21 cellular contexts compared by ENCODE assay signal in the genomic region with DNA sequence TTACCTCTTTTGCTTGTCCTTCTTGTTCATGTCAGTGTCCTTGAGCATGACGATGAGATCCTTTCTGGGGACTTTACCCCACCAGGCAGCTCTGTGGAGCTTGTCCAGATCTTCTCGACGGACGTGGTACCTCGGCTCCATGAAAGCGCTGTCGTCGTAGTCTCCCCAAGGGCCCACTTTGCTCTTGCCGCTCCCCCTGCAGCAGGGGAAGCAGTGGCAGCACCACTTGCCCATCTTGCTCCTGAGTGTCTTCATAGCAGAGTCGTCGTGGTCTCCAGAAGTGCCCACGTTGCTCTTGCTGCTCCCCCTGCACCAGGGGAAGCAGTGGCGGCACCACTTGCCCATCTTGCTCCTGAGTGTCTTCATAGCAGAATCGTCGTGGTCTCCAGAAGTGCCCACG. TPM values are rescaled to one million over a fixed set of nuclear protein-coding genes. Genes with fewer than 3 reads are reported as not detected.
DNase-seq lines count a peak whose midpoint lies in the region; ATAC-seq, FAIRE-seq and TF ChIP-seq lines count a peak whose summit lies in the region.
"Not testable (repeated sequence)": the region's sequence is repeated elsewhere in the genome, so short reads cannot be mapped to it uniquely, and the experiment has no call there.
"Had no signal": no experiment of that assay in that cellular context is flagged by ENCODE, and none has a peak within 500 bp of the region (broad histone marks: within the 10 kb centered on the region; RNA-seq: fewer than 3 reads in every experiment).

No MANE protein-coding gene starts in this region.

- H3K4me1 Mint-ChIP-seq in chondrocyte (ENCODE audit: low read depth), result not testable (repeated sequence)

- H3K4me1 ChIP-seq in kidney (ENCODE audit: control insufficient read depth in 1 of 2, insufficient read depth in 1 of 2, low read depth in 1 of 2, low read length in 2 of 2); prostate gland (replicated peaks); spleen; upper lobe of right lung: not testable (repeated sequence)

- TF ChIP-seq CTCF in chondrocyte (IDR thresholded peaks at IDR 0.05); kidney (IDR thresholded peaks at IDR 0.05; ENCODE audit: borderline replicate concordance, extremely low read depth, insufficient read depth); prostate gland (IDR thresholded peaks at IDR 0.05); spleen (IDR thresholded peaks at IDR 0.05 in 8 of 11, conservative IDR thresholded peaks at IDR 0.05 in 3 of 11); upper lobe of right lung (IDR thresholded peaks at IDR 0.05): not testable (repeated sequence)

- ATAC-seq in upper lobe of right lung, result not testable (repeated sequence)

- not testable (repeated sequence) for TF ChIP-seq POLR2A in prostate gland (IDR thresholded peaks at IDR 0.05); spleen (IDR thresholded peaks at IDR 0.05)

- H3K4me3 ChIP-seq in kidney (ENCODE audit: low read length in 2 of 2); prostate gland; spleen; upper lobe of right lung: not testable (repeated sequence)

- not testable (repeated sequence) for H3K4me3 Mint-ChIP-seq in chondrocyte (ENCODE audit: unreplicated experiment)

- not testable (repeated sequence) for H3K36me3 ChIP-seq in kidney (ENCODE audit: control insufficient read depth in 1 of 2, insufficient read depth in 2 of 2, low read length in 2 of 2); prostate gland; spleen; upper lobe of right lung

- H3K27me3 Mint-ChIP-seq in chondrocyte (ENCODE audit: low read depth), result not testable (repeated sequence)

- intact Hi-C loops in kidney (cut with DNase I); posterior vena cava (cut with DNase I); prostate gland (cut with DNase I); spleen (cut with DNase I; ENCODE audit: low total_unique reads); upper lobe of right lung (cut with DNase I): not testable (repeated sequence)

- not testable (repeated sequence) for H3K27me3 ChIP-seq in prostate gland (replicated peaks; ENCODE audit: insufficient read depth); spleen (replicated peaks in 1 of 7); upper lobe of right lung

- H3K9me3 ChIP-seq in kidney (ENCODE audit: control insufficient read depth in 1 of 2, low read length in 2 of 2); prostate gland; upper lobe of right lung: not testable (repeated sequence)
- peaks cover 0 to 12% (median 0%) of the 10 kb centered on the region in 8 donors for H3K9me3 ChIP-seq in spleen

- H3K9ac ChIP-seq in kidney (ENCODE audit: low read length in 2 of 2), result not testable (repeated sequence)

- H3K9me3 Mint-ChIP-seq in chondrocyte (ENCODE audit: low read depth), result not testable (repeated sequence)

- 85% methylated on average over 7 of the region's 16 CpGs for WGBS in prostate gland
- WGBS in spleen, 5 donors, result 81 to 84% (median 83%) methylated on average over 7 of the region's 16 CpGs; no CpG with 5 or more reads in 2 of the 5 donors

- not testable (repeated sequence) for H3K27ac Mint-ChIP-seq in chondrocyte (ENCODE audit: unreplicated experiment)

- DNase-seq in activated gamma-delta T cell treated with Interleukin-2 at 50 U/mL for 16 hours, result peak; percentile 3
- peak; percentile 44 for DNase-seq in chondrocyte (ENCODE audit: low spot score)
- peak; percentile 12 for DNase-seq in kidney
- peak; percentile 78 for DNase-seq in posterior vena cava (ENCODE audit: low spot score)
- peak; percentile 3 for DNase-seq in prostate gland (ENCODE audit: low spot score)
- DNase-seq in spleen, result peak; percentile 65
- peak; percentile 32 for DNase-seq in upper lobe of right lung

- H3K27ac ChIP-seq in kidney (ENCODE audit: low read depth in 2 of 2, low read length in 2 of 2); prostate gland; spleen; upper lobe of right lung: not testable (repeated sequence)

- not testable (repeated sequence) for H3K36me3 Mint-ChIP-seq in chondrocyte (ENCODE audit: low read depth)

- not testable (repeated sequence) for FAIRE-seq in kidney (lab: Jason Lieb, UNC)

RNA-seq across cellular contexts. Expression of a gene that starts 0.4 kb away (rescaled TPM):
- not detected in 3 replicates for total RNA-seq in chondrocyte
- not detected for total RNA-seq in kidney
- polyA plus RNA-seq in kidney (ENCODE audit: insufficient read depth, low read depth, low replicate concordance), result not detected
- total RNA-seq in posterior vena cava, result not detected
- 100 to 1,000 TPM in 1 of 2 donors, 10 to 100 TPM in 1; 42.6 to 234 TPM for total RNA-seq in prostate gland
- under 1 TPM in 2 of 7 donors, not detected in 5; 0.24 to 0.51 TPM for total RNA-seq in spleen
- polyA plus RNA-seq in spleen, result not detected
- total RNA-seq in upper lobe of right lung, result not detected
- total RNA-seq: A172; A673; B cell; Caco-2; Calu3; CD4-positive, alpha-beta memory T cell; CD4-positive, alpha-beta T cell; CD4-positive, CD25-positive, alpha-beta regulatory T cell; CD8-positive, alpha-beta memory T cell; CD8-positive, alpha-beta T cell had no signal
- polyA plus RNA-seq: A549; AG04450; BJ; CD14-positive monocyte; CD4-positive, alpha-beta memory T cell; CD4-positive, CD25-positive, alpha-beta regulatory T cell; CD8-positive, alpha-beta memory T cell had no signal

Comparison
In these comparisons a context has a peak if more than half of its experiments do, and no peak if none do; other contexts are left out.
1. DNase-seq: peak in every context shown above with its lines; median percentile 78 in posterior vena cava; 65 in spleen; 44 in chondrocyte; 32 in upper lobe of right lung; 12 in kidney; 3 in activated gamma-delta T cell treated with Interleukin-2 at 50 U/mL for 16 hours; 3 in prostate gland.
2. RNA of a gene that starts 0.4 kb away (total RNA-seq): 42.6 to 234 TPM in prostate gland; 0.24 to 0.51 TPM in spleen, not detected in chondrocyte, not detected in kidney (single experiment), not detected in posterior vena cava and not detected in upper lobe of right lung (single experiment); every median in the first group is over 10 times any median in the second.